Comparison of ENCODE assay signal across 1 cellular context in the genomic region with DNA sequence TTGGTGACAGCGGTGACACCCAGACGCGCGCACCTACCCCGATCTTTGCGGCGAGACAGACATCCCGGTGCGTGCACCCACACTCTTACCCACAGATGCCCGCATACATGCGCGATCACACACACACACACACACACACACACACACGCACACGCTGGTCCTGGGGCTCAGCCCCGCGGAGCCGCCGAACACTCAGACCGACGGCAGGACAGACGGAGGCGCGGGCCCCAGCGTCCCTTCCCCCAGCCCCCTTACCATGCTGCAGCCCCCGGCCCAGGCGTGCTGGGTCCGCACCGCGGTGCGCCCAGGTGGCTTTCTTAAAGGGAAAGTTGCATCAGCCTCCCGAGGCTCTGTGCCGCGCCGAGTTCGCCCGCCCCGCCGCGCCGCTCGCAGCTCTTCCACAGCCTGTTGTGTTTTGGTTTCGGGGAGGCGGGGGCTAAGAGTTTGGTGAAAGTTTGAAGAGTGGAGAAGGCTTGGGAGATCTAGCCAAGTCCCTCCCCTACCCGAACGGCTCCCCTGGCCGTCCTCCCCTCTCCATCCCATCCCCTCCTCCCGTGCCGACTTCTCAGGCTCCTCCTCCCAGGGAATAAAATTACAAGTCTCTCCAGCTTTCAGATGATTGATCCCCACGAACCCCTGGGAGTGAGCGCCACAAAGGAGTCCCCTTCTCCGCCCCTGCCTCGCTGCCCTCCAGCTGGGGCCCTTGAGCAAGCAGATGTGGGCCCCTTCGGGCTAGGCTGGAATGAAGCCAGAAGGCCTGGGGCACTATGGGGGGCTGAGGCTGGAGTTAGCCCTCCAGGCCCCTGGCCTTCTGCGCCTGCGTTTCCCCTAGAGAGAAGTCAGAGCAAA.
A peak's percentile ranks its signal among the peaks of the same experiment; 100 is the strongest.
TF ChIP-seq lines count a peak whose summit lies in the region.

SLC6A9 (minus strand) TSS at position 412 of the 849 bp plus-strand sequence. CDS start 7,185 bp downstream, outside the sequence.

TF ChIP-seq in HepG2, 621 proteins besides CTCF, POLR2A, EP300 and RAD21 (continued from another document and continues in another):
- TF ChIP-seq ZBTB20 (CRISPR knock-in tag; IDR thresholded peaks at IDR 0.05; ENCODE audit: borderline replicate concordance, low read depth) (no peak), FOXK1 (CRISPR knock-in tag; IDR thresholded peaks at IDR 0.05; ENCODE audit: borderline replicate concordance, low read depth) (0 out of 2 replicates have a peak, but pooled peaks have one; percentile 4), KDM2A (CRISPR knock-in tag; IDR thresholded peaks at IDR 0.05; ENCODE audit: borderline replicate concordance, low read depth) (peak; percentile 35), ZFP91 (CRISPR knock-in tag; IDR thresholded peaks at IDR 0.05; ENCODE audit: borderline replicate concordance) (peak; percentile 97), HNRNPLL (IDR thresholded peaks at IDR 0.05; ENCODE audit: low read depth, low read length, poor library complexity, severe bottlenecking) (peak; percentile 54), PHF8 (CRISPR knock-in tag; IDR thresholded peaks at IDR 0.05) (peak; percentile 55), JUN (CRISPR knock-in tag; IDR thresholded peaks at IDR 0.05) (no peak), PITX1 (CRISPR knock-in tag; IDR thresholded peaks at IDR 0.05) (peak; percentile 26; the same call in 1 of the 2 replicates), ZXDC (CRISPR knock-in tag; IDR thresholded peaks at IDR 0.05) (0 out of 2 replicates have a peak, but pooled peaks have one; percentile 32), ZNF572 (CRISPR knock-in tag; IDR thresholded peaks at IDR 0.05) (no peak; the same call in 1 of the 2 replicates), NR1H2 (CRISPR knock-in tag; IDR thresholded peaks at IDR 0.05; ENCODE audit: borderline replicate concordance, low read depth) (no peak), PHF5A (CRISPR knock-in tag; IDR thresholded peaks at IDR 0.05; ENCODE audit: low read depth, unreplicated experiment) (no peak), TGIF2 (CRISPR knock-in tag; IDR thresholded peaks at IDR 0.05) (peak; percentile 22; the same call in 1 of the 2 replicates), ZFP41 (CRISPR knock-in tag; IDR thresholded peaks at IDR 0.05; ENCODE audit: borderline replicate concordance) (no peak), RCOR2 (CRISPR knock-in tag; IDR thresholded peaks at IDR 0.05) (no peak), HMG20B (CRISPR knock-in tag; conservative IDR thresholded peaks at IDR 0.05) (0 out of 2 replicates have a peak, but pooled peaks have one; percentile 18), ZNF709 (CRISPR knock-in tag; IDR thresholded peaks at IDR 0.05) (no peak), XRCC5 (optimal IDR thresholded peaks at IDR 0.05; ENCODE audit: low read length) (peak; percentile 14), GATA4 (IDR thresholded peaks at IDR 0.05; ENCODE audit: borderline replicate concordance, low read depth) (no peak), PRMT3 (CRISPR knock-in tag; IDR thresholded peaks at IDR 0.05; ENCODE audit: borderline replicate concordance, low read depth) (no peak), STAT5B (CRISPR knock-in tag; IDR thresholded peaks at IDR 0.05) (no peak), ZNF773 (CRISPR knock-in tag; IDR thresholded peaks at IDR 0.05; ENCODE audit: borderline replicate concordance) (no peak), ZBTB7B (CRISPR knock-in tag; IDR thresholded peaks at IDR 0.05) (peak; percentile 52), MXD1 (CRISPR knock-in tag; IDR thresholded peaks at IDR 0.05) (peak; percentile 27; the same call in 1 of the 2 replicates), HDAC6 (IDR thresholded peaks at IDR 0.05; ENCODE audit: low read depth, low read length) (no peak), TAF1 (CRISPR knock-in tag; IDR thresholded peaks at IDR 0.05) (peak; percentile 33), POLR2G (IDR thresholded peaks at IDR 0.05; ENCODE audit: low read depth, low read length) (peak; percentile 70; the same call in 1 of the 2 replicates), ZNF580 (CRISPR knock-in tag; IDR thresholded peaks at IDR 0.05; ENCODE audit: borderline replicate concordance, low read depth) (0 out of 2 replicates have a peak, but pooled peaks have one; percentile 32), CREB1 (IDR thresholded peaks at IDR 0.05) (no peak), CREB1 (CRISPR knock-in tag; IDR thresholded peaks at IDR 0.05) (peak; percentile 28; the same call in 1 of the 2 replicates), ZNF777 (CRISPR knock-in tag; IDR thresholded peaks at IDR 0.05) (peak; percentile 80), ZNF317 (CRISPR knock-in tag; IDR thresholded peaks at IDR 0.05) (0 out of 2 replicates have a peak, but pooled peaks have one; percentile 9), KDM4B (CRISPR knock-in tag; IDR thresholded peaks at IDR 0.05) (peak; percentile 17; the same call in 1 of the 2 replicates)
- TF ChIP-seq, protein P1, sequence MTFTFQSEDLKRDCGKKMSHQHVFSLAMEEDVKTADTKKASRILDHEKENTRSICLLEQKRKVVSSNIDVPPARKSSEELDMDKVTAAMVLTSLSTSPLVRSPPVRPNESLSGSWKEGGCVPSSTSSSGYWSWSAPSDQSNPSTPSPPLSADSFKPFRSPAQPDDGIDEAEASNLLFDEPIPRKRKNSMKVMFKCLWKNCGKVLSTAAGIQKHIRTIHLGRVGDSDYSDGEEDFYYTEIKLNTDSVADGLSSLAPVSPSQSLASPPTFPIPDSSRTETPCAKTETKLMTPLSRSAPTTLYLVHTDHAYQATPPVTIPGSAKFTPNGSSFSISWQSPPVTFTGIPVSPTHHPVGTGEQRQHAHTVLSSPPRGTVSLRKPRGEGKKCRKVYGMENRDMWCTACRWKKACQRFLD (CRISPR knock-in tag; IDR thresholded peaks at IDR 0.05; ENCODE audit: borderline replicate concordance), result peak; percentile 50; the same call in 1 of the 2 replicates
- TF ChIP-seq, protein P2, sequence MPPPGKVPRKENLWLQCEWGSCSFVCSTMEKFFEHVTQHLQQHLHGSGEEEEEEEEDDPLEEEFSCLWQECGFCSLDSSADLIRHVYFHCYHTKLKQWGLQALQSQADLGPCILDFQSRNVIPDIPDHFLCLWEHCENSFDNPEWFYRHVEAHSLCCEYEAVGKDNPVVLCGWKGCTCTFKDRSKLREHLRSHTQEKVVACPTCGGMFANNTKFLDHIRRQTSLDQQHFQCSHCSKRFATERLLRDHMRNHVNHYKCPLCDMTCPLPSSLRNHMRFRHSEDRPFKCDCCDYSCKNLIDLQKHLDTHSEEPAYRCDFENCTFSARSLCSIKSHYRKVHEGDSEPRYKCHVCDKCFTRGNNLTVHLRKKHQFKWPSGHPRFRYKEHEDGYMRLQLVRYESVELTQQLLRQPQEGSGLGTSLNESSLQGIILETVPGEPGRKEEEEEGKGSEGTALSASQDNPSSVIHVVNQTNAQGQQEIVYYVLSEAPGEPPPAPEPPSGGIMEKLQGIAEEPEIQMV (CRISPR knock-in tag; IDR thresholded peaks at IDR 0.05; ENCODE audit: low read depth), result 0 out of 2 replicates have a peak, but pooled peaks have one; percentile 52
- TF ChIP-seq, protein P3, sequence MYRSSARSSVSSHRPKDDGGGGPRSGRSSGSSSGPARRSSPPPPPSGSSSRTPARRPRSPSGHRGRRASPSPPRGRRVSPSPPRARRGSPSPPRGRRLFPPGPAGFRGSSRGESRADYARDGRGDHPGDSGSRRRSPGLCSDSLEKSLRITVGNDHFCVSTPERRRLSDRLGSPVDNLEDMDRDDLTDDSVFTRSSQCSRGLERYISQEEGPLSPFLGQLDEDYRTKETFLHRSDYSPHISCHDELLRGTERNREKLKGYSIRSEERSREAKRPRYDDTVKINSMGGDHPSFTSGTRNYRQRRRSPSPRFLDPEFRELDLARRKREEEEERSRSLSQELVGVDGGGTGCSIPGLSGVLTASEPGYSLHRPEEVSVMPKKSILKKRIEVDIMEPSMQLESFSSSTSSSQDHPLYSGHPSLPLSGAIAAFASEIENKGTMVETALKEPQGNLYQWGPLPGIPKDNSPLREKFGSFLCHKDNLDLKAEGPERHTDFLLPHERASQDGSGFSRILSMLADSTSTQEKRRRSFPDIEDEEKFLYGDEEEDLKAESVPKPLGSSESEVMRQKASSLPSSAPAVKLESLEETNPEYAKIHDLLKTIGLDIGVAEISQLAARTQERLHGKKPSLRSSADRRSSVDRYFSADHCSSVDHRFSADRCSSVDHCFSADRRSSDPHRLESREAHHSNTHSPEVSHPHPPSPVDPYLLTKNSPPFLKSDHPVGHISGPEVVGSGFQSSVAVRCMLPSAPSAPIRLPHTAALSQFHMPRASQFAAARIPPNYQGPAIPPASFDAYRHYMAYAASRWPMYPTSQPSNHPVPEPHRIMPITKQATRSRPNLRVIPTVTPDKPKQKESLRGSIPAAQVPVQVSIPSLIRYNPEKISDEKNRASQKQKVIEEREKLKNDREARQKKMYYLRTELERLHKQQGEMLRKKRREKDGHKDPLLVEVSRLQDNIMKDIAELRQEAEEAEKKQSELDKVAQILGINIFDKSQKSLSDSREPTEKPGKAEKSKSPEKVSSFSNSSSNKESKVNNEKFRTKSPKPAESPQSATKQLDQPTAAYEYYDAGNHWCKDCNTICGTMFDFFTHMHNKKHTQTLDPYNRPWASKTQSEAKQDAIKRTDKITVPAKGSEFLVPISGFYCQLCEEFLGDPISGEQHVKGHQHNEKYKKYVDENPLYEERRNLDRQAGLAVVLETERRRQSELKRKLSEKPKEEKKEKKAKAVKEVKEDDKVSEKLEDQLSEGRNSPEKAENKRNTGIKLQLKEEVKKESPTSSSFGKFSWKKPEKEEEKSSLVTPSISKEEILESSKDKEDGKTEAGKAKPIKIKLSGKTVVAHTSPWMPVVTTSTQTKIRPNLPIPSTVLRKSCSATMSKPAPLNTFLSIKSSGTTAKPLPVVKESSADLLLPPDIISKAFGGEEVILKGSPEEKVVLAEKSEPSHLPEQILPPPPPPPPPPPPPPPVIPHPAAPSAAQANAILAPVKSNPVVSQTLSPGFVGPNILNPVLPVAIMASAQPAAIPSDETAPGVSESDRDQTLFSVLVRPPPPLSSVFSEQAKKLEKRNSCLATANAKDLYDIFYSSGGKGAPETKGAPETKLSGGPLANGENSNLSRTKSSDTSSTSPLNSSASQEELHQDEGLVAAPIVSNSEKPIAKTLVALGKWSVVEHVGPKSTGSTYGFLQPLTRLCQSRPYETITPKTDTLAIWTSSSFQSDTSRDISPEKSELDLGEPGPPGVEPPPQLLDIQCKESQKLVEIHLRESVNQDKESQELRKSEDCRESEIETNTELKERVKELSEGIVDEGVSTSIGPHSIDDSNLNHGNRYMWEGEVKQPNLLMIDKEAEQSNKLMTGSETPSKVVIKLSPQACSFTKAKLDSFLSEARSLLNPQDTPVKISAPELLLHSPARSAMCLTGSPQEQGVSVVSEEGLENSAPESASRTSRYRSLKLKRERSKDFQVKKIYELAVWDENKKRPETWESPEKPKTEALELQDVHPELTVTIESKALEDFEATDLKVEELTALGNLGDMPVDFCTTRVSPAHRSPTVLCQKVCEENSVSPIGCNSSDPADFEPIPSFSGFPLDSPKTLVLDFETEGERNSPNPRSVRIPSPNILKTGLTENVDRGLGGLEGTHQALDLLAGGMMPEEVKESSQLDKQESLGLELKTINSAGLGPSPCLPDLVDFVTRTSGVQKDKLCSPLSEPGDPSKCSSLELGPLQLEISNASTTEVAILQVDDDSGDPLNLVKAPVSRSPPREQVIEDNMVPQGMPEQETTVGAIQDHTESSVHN (CRISPR knock-in tag; IDR thresholded peaks at IDR 0.05), result no peak
- TF ChIP-seq, protein P4, sequence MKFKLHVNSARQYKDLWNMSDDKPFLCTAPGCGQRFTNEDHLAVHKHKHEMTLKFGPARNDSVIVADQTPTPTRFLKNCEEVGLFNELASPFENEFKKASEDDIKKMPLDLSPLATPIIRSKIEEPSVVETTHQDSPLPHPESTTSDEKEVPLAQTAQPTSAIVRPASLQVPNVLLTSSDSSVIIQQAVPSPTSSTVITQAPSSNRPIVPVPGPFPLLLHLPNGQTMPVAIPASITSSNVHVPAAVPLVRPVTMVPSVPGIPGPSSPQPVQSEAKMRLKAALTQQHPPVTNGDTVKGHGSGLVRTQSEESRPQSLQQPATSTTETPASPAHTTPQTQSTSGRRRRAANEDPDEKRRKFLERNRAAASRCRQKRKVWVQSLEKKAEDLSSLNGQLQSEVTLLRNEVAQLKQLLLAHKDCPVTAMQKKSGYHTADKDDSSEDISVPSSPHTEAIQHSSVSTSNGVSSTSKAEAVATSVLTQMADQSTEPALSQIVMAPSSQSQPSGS (CRISPR knock-in tag; IDR thresholded peaks at IDR 0.05), result 0 out of 2 replicates have a peak, but pooled peaks have one; percentile 31
